12 cellular contexts compared by ENCODE assay signal in genomic region chr1:207240325-207241095, GRCh38.
A peak's percentile ranks its signal among the peaks of the same experiment; 100 is the strongest.
DNase-seq lines count a peak whose midpoint lies in the region; ATAC-seq, FAIRE-seq and TF ChIP-seq lines count a peak whose summit lies in the region.
"Had no signal": no experiment of that assay in that cellular context is flagged by ENCODE, and none has a peak within 500 bp of the region (broad histone marks: within the 10 kb centered on the region; RNA-seq: fewer than 3 reads in every experiment).

No MANE protein-coding gene starts in this region.

- H3K36me3 Mint-ChIP-seq in immature natural killer cell, result no peaks in the 10 kb centered on the region
- no peaks in the 10 kb centered on the region for H3K36me3 Mint-ChIP-seq in CD4-positive, alpha-beta T cell (ENCODE audit: low read depth)

- no peak overlapping the region for H2AFZ ChIP-seq in endothelial cell of umbilical vein (ENCODE audit: low read depth, low read length)

- H3K27ac Mint-ChIP-seq in immature natural killer cell, result no peak overlapping the region
- H3K27ac Mint-ChIP-seq in CD4-positive, alpha-beta T cell, result no peak overlapping the region
- H3K27ac Mint-ChIP-seq: activated CD4-positive, alpha-beta T cell treated with anti-CD3 and anti-CD28 coated beads for 36 hours had no signal

- CTCF ChIA-PET in Panc1 (lab: Charles Lee) (no interaction called here), endothelial cell of umbilical vein (lab: Charles Lee) (interaction anchor here (1.2 to 1.5 kb wide), 3 partner anchors 16 to 164 kb away, joined by 3 to 5 read pairs (median 3); no protein-coding TSS in a partner anchor)
- CTCF ChIA-PET in CD4-positive, alpha-beta T cell (lab: Charles Lee), result no interaction called here

- no peak for FAIRE-seq in endothelial cell of umbilical vein (lab: Jason Lieb, UNC)

- no peaks in the 10 kb centered on the region for H3K4me1 Mint-ChIP-seq in immature natural killer cell
- peaks cover 7% of the 10 kb centered on the region for H3K4me1 Mint-ChIP-seq in CD4-positive, alpha-beta T cell (ENCODE audit: low read depth)

- POLR2A ChIA-PET in Panc1 (lab: Charles Lee) (no interaction called here), endothelial cell of umbilical vein (lab: Charles Lee) (no interaction called here)
- POLR2A ChIA-PET in CD4-positive, alpha-beta T cell (lab: Charles Lee), result no interaction called here

- H3K36me3 ChIP-seq in Panc1 (ENCODE audit: control insufficient read depth, insufficient read depth, low read length), result no peaks in the 10 kb centered on the region
- H3K36me3 ChIP-seq in endothelial cell of umbilical vein (ENCODE audit: control insufficient read depth in 2 of 2, extremely low read depth in 1 of 2, insufficient read depth in 2 of 2, low read length in 2 of 2), result no peaks in the 10 kb centered on the region
- no peaks in the 10 kb centered on the region for H3K36me3 ChIP-seq in mesodermal cell (ENCODE audit: control insufficient read depth, insufficient read depth, low read length)

- H3K4me3 ChIP-seq in Panc1 (ENCODE audit: low read depth in 2 of 2, low read length in 2 of 2) (no peak overlapping the region), endothelial cell of umbilical vein (replicated peaks in 1 of 3; ENCODE audit: insufficient read depth in 1 of 3, low read depth in 1 of 3, low read length in 3 of 3) (no peak overlapping the region), mesodermal cell (ENCODE audit: extremely low read depth, insufficient read depth, low read length, poor library complexity, severe bottlenecking) (no peak overlapping the region)
- H3K4me3 ChIP-seq: testis had no signal

- in situ Hi-C loops in Caki2 (cut with HindIII; ENCODE audit: low pct_unique_long_range_greater_than_20kb, low sequenced_read_pairs), result no loop called here
- in situ Hi-C loops in Panc1 (cut with HindIII; ENCODE audit: low pct_unique_long_range_greater_than_20kb, low sequenced_read_pairs), result no loop called here

- H3K27ac ChIP-seq in Panc1 (ENCODE audit: low read length) (peak overlapping the region; percentile 48; the same call in 1 of the 2 replicates), endothelial cell of umbilical vein (ENCODE audit: insufficient read depth, low read depth, low read length) (no peak overlapping the region), mesodermal cell (ENCODE audit: low read depth, low read length, severe bottlenecking) (peak overlapping the region; percentile 70)
- H3K27ac ChIP-seq in CD4-positive, alpha-beta T cell (ENCODE audit: low read depth, low read length), result no peak overlapping the region
- H3K27ac ChIP-seq: HL-60, testis had no signal

- H3K4me2 ChIP-seq in endothelial cell of umbilical vein (ENCODE audit: insufficient read depth, low read length), result no peak overlapping the region

- H3K27me3 Mint-ChIP-seq in immature natural killer cell (ENCODE audit: low read depth in 3 of 3), result peaks cover 3 to 4% (median 4%) of the 10 kb centered on the region in 3 donors
- no peaks in the 10 kb centered on the region for H3K27me3 Mint-ChIP-seq in CD4-positive, alpha-beta T cell
- H3K27me3 Mint-ChIP-seq: activated CD4-positive, alpha-beta T cell treated with anti-CD3 and anti-CD28 coated beads for 36 hours had no signal

- BruUV-seq in Panc1 (replicated peaks; lab: Mats Ljungman, UMichigan) (no TSS peak), endothelial cell of umbilical vein (replicated peaks; lab: Mats Ljungman, UMichigan) (no TSS peak)

- no peaks in the 10 kb centered on the region for H3K9me3 ChIP-seq in Panc1 (ENCODE audit: control insufficient read depth, insufficient read depth, low read depth, low read length)
- H3K9me3 ChIP-seq in endothelial cell of umbilical vein (replicated peaks; ENCODE audit: control insufficient read depth, insufficient read depth, low read length), result no peaks in the 10 kb centered on the region
- H3K9me3 ChIP-seq in mesodermal cell (ENCODE audit: control insufficient read depth, low read length), result no peaks in the 10 kb centered on the region
- no peaks in the 10 kb centered on the region for H3K9me3 ChIP-seq in CD4-positive, alpha-beta T cell (ENCODE audit: control insufficient read depth, low read length)
- H3K9me3 ChIP-seq: testis had no signal

- H3K79me2 ChIP-seq in endothelial cell of umbilical vein (ENCODE audit: control insufficient read depth, insufficient read depth, low read length), result no peaks in the 10 kb centered on the region

- TF ChIP-seq CTCF in Panc1 (IDR thresholded peaks at IDR 0.05) (no peak), endothelial cell of umbilical vein (IDR thresholded peaks at IDR 0.05; ENCODE audit: extremely low read depth in 1 of 2, insufficient read depth in 1 of 2, low read depth in 1 of 2, low read length in 2 of 2) (no peak)
- no peak for TF ChIP-seq CTCF in CD4-positive, alpha-beta T cell (IDR thresholded peaks at IDR 0.05)

- intact Hi-C loops in Panc1 (cut with micrococcal nuclease; ENCODE audit: unreplicated experiment), result no loop called here
- intact Hi-C loops in endothelial cell of umbilical vein (cut with micrococcal nuclease), result loop anchor here (1.0 to 2.0 kb wide), 5 partner anchors 7 to 43 kb away; no protein-coding TSS in a partner anchor
- intact Hi-C loops in CD4-positive, alpha-beta T cell (cut with DNase I, micrococcal nuclease), result no loop called here

- ATAC-seq in Panc1, result peak; percentile 56; the same call in 1 of the 2 replicates
- ATAC-seq in GM21360 (IDR thresholded peaks at IDR 0.05; ENCODE audit: unreplicated experiment), result no peak
- ATAC-seq in CD4-positive, alpha-beta T cell (ENCODE audit: poor library complexity), result no peak
- ATAC-seq: activated CD4-positive, alpha-beta T cell treated with anti-CD3 and anti-CD28 coated beads for 36 hours had no signal

- no peaks in the 10 kb centered on the region for H3K9me1 ChIP-seq in endothelial cell of umbilical vein (replicated peaks; ENCODE audit: control insufficient read depth, extremely low read depth, insufficient read depth, low read length)

- no peaks in the 10 kb centered on the region for H4K20me1 ChIP-seq in endothelial cell of umbilical vein (replicated peaks; ENCODE audit: control insufficient read depth, extremely low read depth, insufficient read depth, low read length)

- H3K9me3 Mint-ChIP-seq in immature natural killer cell, result no peaks in the 10 kb centered on the region
- no peaks in the 10 kb centered on the region for H3K9me3 Mint-ChIP-seq in CD4-positive, alpha-beta T cell

- H3K9ac ChIP-seq in endothelial cell of umbilical vein (replicated peaks; ENCODE audit: extremely low read depth, insufficient read depth, low read length), result no peak overlapping the region

- dilution Hi-C loops in endothelial cell of umbilical vein (cut with MboI; ENCODE audit: extremely low pct_ligation_motif_present, low sequenced_read_pairs), result no loop called here

- H3K27me3 ChIP-seq in Panc1 (ENCODE audit: control insufficient read depth, insufficient read depth, low read length), result no peaks in the 10 kb centered on the region
- no peaks in the 10 kb centered on the region for H3K27me3 ChIP-seq in endothelial cell of umbilical vein (ENCODE audit: control insufficient read depth in 2 of 2, insufficient read depth in 2 of 2, low read length in 2 of 2)
- no peaks in the 10 kb centered on the region for H3K27me3 ChIP-seq in CD4-positive, alpha-beta T cell (ENCODE audit: control insufficient read depth, insufficient read depth, low read length)
- H3K27me3 ChIP-seq: testis had no signal

- WGBS in mesodermal cell (ENCODE audit: insufficient coverage in 2 of 2), 2 experiments, result no CpG with 5 or more reads among the region's 5 CpGs

- no peak overlapping the region for H3K4me3 Mint-ChIP-seq in immature natural killer cell
- H3K4me3 Mint-ChIP-seq in CD4-positive, alpha-beta T cell, result no peak overlapping the region
- H3K4me3 Mint-ChIP-seq: activated CD4-positive, alpha-beta T cell treated with anti-CD3 and anti-CD28 coated beads for 36 hours had no signal

- DNase-seq in Caki2 (ENCODE audit: low read depth) (peak; percentile 45), Panc1 (ENCODE audit: low read depth, low spot score) (no peak), endothelial cell of umbilical vein (ENCODE audit: low read depth, low spot score) (peak; percentile 59), immature natural killer cell (no peak), NCI-H1092 (lab: John Stamatoyannopoulos, UW) (no peak)
- no peak for DNase-seq in CD4-positive, alpha-beta T cell
- DNase-seq: activated CD4-positive, alpha-beta T cell treated with anti-CD3 and anti-CD28 coated beads for 36 hours; GF-D8; testis had no signal

- no peak for TF ChIP-seq POLR2A in endothelial cell of umbilical vein (IDR thresholded peaks at IDR 0.05; ENCODE audit: low read depth, low read length)

- H3K4me1 ChIP-seq in Panc1 (ENCODE audit: control insufficient read depth, insufficient read depth, low read length) (peaks cover 4% of the 10 kb centered on the region), endothelial cell of umbilical vein (ENCODE audit: control insufficient read depth, extremely low read depth, insufficient read depth, low read length) (peaks cover 18% of the 10 kb centered on the region), mesodermal cell (ENCODE audit: control insufficient read depth, insufficient read depth, low read length, poor library complexity, severe bottlenecking) (peaks cover 34% of the 10 kb centered on the region)
- H3K4me1 ChIP-seq: testis had no signal

TF ChIP-seq in endothelial cell of umbilical vein, 7 proteins besides CTCF, POLR2A, EP300 and RAD21:
- TF ChIP-seq POLR2AphosphoS5 (IDR thresholded peaks at IDR 0.05; ENCODE audit: insufficient read depth, low read depth, low read length) (no peak), EZH2 (IDR thresholded peaks at IDR 0.05; ENCODE audit: borderline replicate concordance, low read depth, low read length, severe bottlenecking) (no peak), FOS (IDR thresholded peaks at IDR 0.05; ENCODE audit: borderline replicate concordance, insufficient read depth, low read length) (peak; percentile 24), GATA2 (IDR thresholded peaks at IDR 0.05; ENCODE audit: insufficient read depth, insufficient read length, low read depth, low read length) (no peak)
- TF ChIP-seq, protein P1, sequence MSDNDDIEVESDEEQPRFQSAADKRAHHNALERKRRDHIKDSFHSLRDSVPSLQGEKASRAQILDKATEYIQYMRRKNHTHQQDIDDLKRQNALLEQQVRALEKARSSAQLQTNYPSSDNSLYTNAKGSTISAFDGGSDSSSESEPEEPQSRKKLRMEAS (IDR thresholded peaks at IDR 0.05; ENCODE audit: insufficient read depth, insufficient read length), result no peak

Comparison
In these comparisons a context has a peak if more than half of its experiments do, and no peak if none do; other contexts are left out.
1. DNase-seq: peak in Caki2 (single experiment) and endothelial cell of umbilical vein (single experiment); none in Panc1 (single experiment), immature natural killer cell (0 of 3), CD4-positive, alpha-beta T cell (0 of 10) and NCI-H1092 (single experiment).
2. H3K27ac ChIP-seq: peak in Panc1 (single experiment) and mesodermal cell (single experiment); none in endothelial cell of umbilical vein (single experiment) and CD4-positive, alpha-beta T cell (single experiment).